Comparison of ENCODE assay signal across 9 cellular contexts in the genomic region with DNA sequence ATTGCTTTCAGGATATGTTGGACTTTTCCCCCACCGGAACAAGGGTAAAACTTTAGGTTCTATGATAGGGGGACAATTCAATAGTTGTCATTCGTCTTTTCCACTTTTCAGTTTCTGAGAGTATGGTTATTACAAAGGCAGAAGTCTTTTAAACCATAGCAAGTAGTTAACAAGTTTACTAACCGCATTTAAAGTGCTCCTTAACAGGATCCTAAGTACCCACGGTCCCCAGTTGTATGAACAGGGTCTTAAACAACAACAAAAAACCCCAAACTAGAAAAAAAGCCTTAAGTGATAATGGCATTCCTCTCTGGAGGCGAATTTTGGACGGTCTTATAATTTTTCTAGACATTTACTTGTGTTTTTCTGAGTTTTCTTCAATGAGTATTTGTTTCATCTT. TPM values are rescaled to one million over a fixed set of nuclear protein-coding genes. Genes with fewer than 3 reads are reported as not detected.
DNase-seq lines count a peak whose midpoint lies in the region; ATAC-seq and TF ChIP-seq lines count a peak whose summit lies in the region.
"Had no signal": no experiment of that assay in that cellular context is flagged by ENCODE, and none has a peak within 500 bp of the region (broad histone marks: within the 10 kb centered on the region; RNA-seq: fewer than 3 reads in every experiment).

No MANE protein-coding gene starts in this region.

- H3K27ac ChIP-seq in VCaP (peak overlapping the region; percentile 76), skin epidermis (peak overlapping the region in 18 of 21 experiments; percentile 70 to 94 (median 85))

- H3K4me3 ChIP-seq in HAP-1 (peak overlapping the region; percentile 57), skin epidermis (peak overlapping the region; percentile 70 to 97 (median 85))

- no peaks in the 10 kb centered on the region for H3K36me3 Mint-ChIP-seq in glutamatergic neuron (ENCODE audit: unreplicated experiment)

- peak overlapping the region; percentile 6 for H3K27ac Mint-ChIP-seq in glutamatergic neuron (ENCODE audit: unreplicated experiment)

- peaks cover 22% of the 10 kb centered on the region for H3K4me1 ChIP-seq in HAP-1

- in situ Hi-C loops in HAP-1 (cut with MboI; ENCODE audit: low sequenced_read_pairs) = no loop called here

- no peaks in the 10 kb centered on the region for H3K9me3 ChIP-seq in HAP-1

- no peaks in the 10 kb centered on the region for H3K27me3 ChIP-seq in HAP-1 (ENCODE audit: low read depth)

- no peaks in the 10 kb centered on the region for H3K36me3 ChIP-seq in HAP-1 (replicated peaks)

- no peak for ATAC-seq in HG03196 (IDR thresholded peaks at IDR 0.05; ENCODE audit: unreplicated experiment)
- ATAC-seq in GM19397 (IDR thresholded peaks at IDR 0.05; ENCODE audit: unreplicated experiment) = no peak
- ATAC-seq in HG03565 (IDR thresholded peaks at IDR 0.05; ENCODE audit: unreplicated experiment) = no peak

- H3K4me3 Mint-ChIP-seq in glutamatergic neuron (ENCODE audit: unreplicated experiment) = peak overlapping the region; percentile 99

- H3K4me1 Mint-ChIP-seq in glutamatergic neuron (ENCODE audit: low read depth, unreplicated experiment) = peaks cover 18% of the 10 kb centered on the region

- peaks cover 6% of the 10 kb centered on the region for H3K9me3 Mint-ChIP-seq in glutamatergic neuron (ENCODE audit: unreplicated experiment)

- TF ChIP-seq CTCF in VCaP (conservative IDR thresholded peaks at IDR 0.05) (no peak), glutamatergic neuron (IDR thresholded peaks at IDR 0.05; ENCODE audit: partially characterized antibody, unreplicated experiment) (no peak)

- DNase-seq in HAP-1 (ENCODE audit: low spot score in 2 of 2) (no peak), glutamatergic neuron (no peak)
- DNase-seq: NCI-H526 treated with DMSO at 0.1 percent for 48 hours; stimulated activated CD4-positive, alpha-beta T cell treated with anti-CD3 and anti-CD28 coated beads, Interleukin-2, amount 100 ng/mL, for 48 hours had no signal

- H3K27me3 Mint-ChIP-seq in glutamatergic neuron (ENCODE audit: unreplicated experiment) = peaks cover 5% of the 10 kb centered on the region

RNA-seq across cellular contexts. Expression of gene IFT57, which starts 0.8 kb away (rescaled TPM):
- 21.4 TPM for total RNA-seq in glutamatergic neuron (ENCODE audit: unreplicated experiment)
